ENCODE assay signal across 20 cellular contexts in the genomic region with DNA sequence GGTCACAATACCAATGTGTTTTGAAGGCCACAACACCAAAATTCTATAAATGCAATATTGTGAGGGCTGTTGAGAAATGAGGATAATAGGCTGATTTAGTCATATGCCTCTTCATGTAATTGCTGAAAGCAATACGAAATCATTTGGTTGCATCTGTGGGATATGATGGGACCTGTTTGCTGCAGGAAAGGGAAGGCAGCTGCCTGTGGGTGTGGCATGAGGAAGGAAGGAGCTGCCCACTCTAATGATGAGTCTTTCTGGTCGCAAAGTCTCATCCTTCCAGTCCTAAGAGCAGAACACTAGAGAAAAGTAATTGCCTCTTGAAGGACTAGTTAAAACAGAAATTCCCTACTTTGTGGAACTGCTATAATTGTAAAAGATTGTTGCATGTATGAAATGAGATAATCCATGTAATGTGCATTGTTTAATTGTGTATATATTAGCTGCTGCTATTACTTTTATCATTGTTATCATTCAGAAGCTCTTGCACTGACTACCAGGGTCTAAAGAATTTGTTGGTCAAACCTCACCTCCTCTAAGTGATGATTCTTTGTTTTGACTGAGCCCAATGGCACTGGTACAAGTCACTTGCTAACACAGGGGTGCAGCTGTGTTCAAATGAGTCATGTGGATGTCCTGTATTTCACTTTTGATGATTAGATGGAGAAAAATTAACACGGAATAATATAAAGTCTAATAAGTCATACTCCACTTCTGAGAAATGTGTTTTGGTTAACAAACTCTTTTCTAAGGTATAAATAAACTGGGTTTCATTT.
DNase-seq lines count a peak whose midpoint lies in the region; ATAC-seq and TF ChIP-seq lines count a peak whose summit lies in the region.
"Had no signal": no experiment of that assay in that cellular context is flagged by ENCODE, and none has a peak within 500 bp of the region (broad histone marks: within the 10 kb centered on the region; RNA-seq: fewer than 3 reads in every experiment).

No MANE protein-coding gene starts in this region.

- POLR2A ChIA-PET in RWPE1 (lab: Yijun Ruan, JAX; ENCODE audit: low non-redundant PET) (no interaction called here), PC-9 (lab: Charles Lee; ENCODE audit: unreplicated experiment) (no interaction called here)

- no peak overlapping the region for H2AFZ ChIP-seq in PC-9

- no peaks in the 10 kb centered on the region for H4K20me1 ChIP-seq in PC-9 (ENCODE audit: insufficient read depth)

- intact Hi-C loops in stomach (cut with DNase I; ENCODE audit: low total_unique reads) (no loop called here), PC-9 (cut with micrococcal nuclease; ENCODE audit: unreplicated experiment) (no loop called here)

- H3K27ac ChIP-seq in RWPE1: peak overlapping the region; percentile 58
- peak overlapping the region in 3 of 5 donors; percentile 35 to 63 (median 42) for H3K27ac ChIP-seq in stomach
- H3K27ac ChIP-seq in PC-9: no peak overlapping the region
- H3K27ac ChIP-seq: prostate gland, WERI-Rb-1 had no signal

- no TSS peak for BruUV-seq in PC-9 (replicated peaks; lab: Mats Ljungman, UMichigan)

- H3F3A ChIP-seq in PC-9 (ENCODE audit: insufficient read depth, low read depth): peaks cover under 1% of the 10 kb centered on the region; the same call in 1 of the 2 replicates

- TF ChIP-seq CTCF in RWPE1 (conservative IDR thresholded peaks at IDR 0.05; ENCODE audit: low read depth) (no peak), stomach (IDR thresholded peaks at IDR 0.05) (no peak), PC-9 (conservative IDR thresholded peaks at IDR 0.05) (no peak)

- peak; percentile 73 for ATAC-seq in esophagus mucosa
- no peak for ATAC-seq in stimulated activated naive CD8-positive, alpha-beta T cell treated with anti-CD3 and anti-CD28 coated beads, Interleukin-15, amount 100 ng/mL, for 72 hours
- ATAC-seq: activated CD8-positive, alpha-beta T cell treated with anti-CD3 and anti-CD28 coated beads for 36 hours; PC-3; SK-N-SH treated with all-trans-retinoic acid at 6 μM for 48 hours; stimulated activated naive CD8-positive, alpha-beta T cell treated with anti-CD3 and anti-CD28 coated beads, Interleukin-15, Interleukin-2, amounts not matched to agents 100 U/mL and 50 U/mL, for 24 hours had no signal

- H3K4me2 ChIP-seq in PC-9: no peak overlapping the region

- peak; percentile 33 for DNase-seq in GDM1 (lab: John Stamatoyannopoulos, UW)
- DNase-seq in RWPE1 (ENCODE audit: low spot score): peak; percentile 25
- DNase-seq in stomach: no peak
- DNase-seq in stimulated activated naive CD8-positive, alpha-beta T cell treated with anti-CD3 and anti-CD28 coated beads, Interleukin-15, amount 100 ng/mL, for 72 hours: no peak
- no peak for DNase-seq in activated CD8-positive, alpha-beta memory T cell treated with anti-CD3 and anti-CD28 coated beads for 24 hours
- DNase-seq in PC-9: no peak
- DNase-seq: activated CD8-positive, alpha-beta T cell treated with anti-CD3 and anti-CD28 coated beads for 36 hours; BE2C; central memory CD4-positive, alpha-beta T cell; H7; MM.1S; NCI-H2029; NCI-H524 treated with DMSO at 0.1 percent for 48 hours; nephron progenitor cell; PC-3; stimulated activated naive CD8-positive, alpha-beta T cell treated with anti-CD3 and anti-CD28 coated beads, Interleukin-15, Interleukin-2, amounts not matched to agents 100 U/mL and 50 U/mL, for 24 hours; WERI-Rb-1 had no signal

- H3K4me3 Mint-ChIP-seq in stimulated activated naive CD8-positive, alpha-beta T cell treated with anti-CD3 and anti-CD28 coated beads, Interleukin-15, amount 100 ng/mL, for 72 hours: no peak overlapping the region
- H3K4me3 Mint-ChIP-seq: activated CD8-positive, alpha-beta T cell treated with anti-CD3 and anti-CD28 coated beads for 36 hours; nephron progenitor cell had no signal

- no peaks in the 10 kb centered on the region for H3K27me3 Mint-ChIP-seq in stimulated activated naive CD8-positive, alpha-beta T cell treated with anti-CD3 and anti-CD28 coated beads, Interleukin-15, amount 100 ng/mL, for 72 hours
- H3K27me3 Mint-ChIP-seq: activated CD8-positive, alpha-beta T cell treated with anti-CD3 and anti-CD28 coated beads for 36 hours had no signal

- H3K4me3 ChIP-seq in stomach (no peak overlapping the region), PC-9 (no peak overlapping the region)
- H3K4me3 ChIP-seq: prostate gland had no signal

- TF ChIP-seq EP300 in stomach (IDR thresholded peaks at IDR 0.05): no peak

- H3K9me2 ChIP-seq in PC-9 (ENCODE audit: insufficient read depth): no peaks in the 10 kb centered on the region

- H3K36me3 ChIP-seq in stomach (no peaks in the 10 kb centered on the region), PC-9 (ENCODE audit: low read depth) (no peaks in the 10 kb centered on the region)
- H3K36me3 ChIP-seq: BE2C, prostate gland, WERI-Rb-1 had no signal

- H3K4me1 ChIP-seq in stomach (peaks cover 0 to 22% (median 11%) of the 10 kb centered on the region in 4 donors), PC-9 (replicated peaks; ENCODE audit: insufficient read depth) (peaks cover 14% of the 10 kb centered on the region)
- H3K4me1 ChIP-seq: BE2C, prostate gland had no signal

- H3K79me2 ChIP-seq in PC-9 (ENCODE audit: low read depth): no peaks in the 10 kb centered on the region

- 69 to 78% (median 71%) methylated on average over 3 of the region's 3 CpGs for WGBS in stomach, 5 donors

- peaks cover 20% of the 10 kb centered on the region for H3K4me1 Mint-ChIP-seq in stimulated activated naive CD8-positive, alpha-beta T cell treated with anti-CD3 and anti-CD28 coated beads, Interleukin-15, amount 100 ng/mL, for 72 hours
- H3K4me1 Mint-ChIP-seq: nephron progenitor cell had no signal

- TF ChIP-seq POLR2A in stomach (IDR thresholded peaks at IDR 0.05): no peak

- H3K27ac Mint-ChIP-seq in stimulated activated naive CD8-positive, alpha-beta T cell treated with anti-CD3 and anti-CD28 coated beads, Interleukin-15, amount 100 ng/mL, for 72 hours: no peak overlapping the region
- H3K27ac Mint-ChIP-seq: activated CD8-positive, alpha-beta T cell treated with anti-CD3 and anti-CD28 coated beads for 36 hours; nephron progenitor cell had no signal

- peaks cover 0 to 4% of the 10 kb centered on the region in 2 donors for H3K9me3 Mint-ChIP-seq in stimulated activated naive CD8-positive, alpha-beta T cell treated with anti-CD3 and anti-CD28 coated beads, Interleukin-15, amount 100 ng/mL, for 72 hours
- H3K9me3 Mint-ChIP-seq: activated CD8-positive, alpha-beta T cell treated with anti-CD3 and anti-CD28 coated beads for 36 hours; nephron progenitor cell had no signal

- no peaks in the 10 kb centered on the region for H3K27me3 ChIP-seq in stomach
- no peaks in the 10 kb centered on the region for H3K27me3 ChIP-seq in PC-9 (ENCODE audit: insufficient read depth, low read depth)
- H3K27me3 ChIP-seq: BE2C had no signal

- CTCF ChIA-PET in RWPE1 (lab: Yijun Ruan, JAX): no interaction called here
- CTCF ChIA-PET in PC-9 (lab: Charles Lee): no interaction called here

- H3K9me3 ChIP-seq in stomach (no peaks in the 10 kb centered on the region), PC-9 (ENCODE audit: insufficient read depth, low read depth) (no peaks in the 10 kb centered on the region)
- H3K9me3 ChIP-seq: BE2C, prostate gland had no signal

Comparison
In these comparisons a context has a peak if more than half of its experiments do, and no peak if none do; other contexts are left out.
1. DNase-seq: peak in GDM1 (single experiment) and RWPE1 (single experiment); none in stomach (single experiment), stimulated activated naive CD8-positive, alpha-beta T cell treated with anti-CD3 and anti-CD28 coated beads, Interleukin-15, amount 100 ng/mL, for 72 hours (0 of 2), activated CD8-positive, alpha-beta memory T cell treated with anti-CD3 and anti-CD28 coated beads for 24 hours (single experiment) and PC-9 (0 of 2).